Comparison of ENCODE assay signal across 1 cellular context in genomic region chr9:114371986-114372917, GRCh38.
TF ChIP-seq lines count a peak whose summit lies in the region.

No MANE protein-coding gene starts in this region.

TF ChIP-seq in H1, 55 proteins besides CTCF, POLR2A, EP300 and RAD21 (continued from another document):
- no peak for TF ChIP-seq RBBP5 (IDR thresholded peaks at IDR 0.05; ENCODE audit: borderline replicate concordance, low read depth, low read length)
- no peak for TF ChIP-seq SP4 (IDR thresholded peaks at IDR 0.05; ENCODE audit: low read length)
- no peak for TF ChIP-seq NRF1 (IDR thresholded peaks at IDR 0.05; ENCODE audit: low read depth, low read length)
- TF ChIP-seq YY1 (IDR thresholded peaks at IDR 0.05; ENCODE audit: low read depth, low read length), result no peak
TF ChIP-seq in H1: peak in this region for 0.
